In the genomic region with DNA sequence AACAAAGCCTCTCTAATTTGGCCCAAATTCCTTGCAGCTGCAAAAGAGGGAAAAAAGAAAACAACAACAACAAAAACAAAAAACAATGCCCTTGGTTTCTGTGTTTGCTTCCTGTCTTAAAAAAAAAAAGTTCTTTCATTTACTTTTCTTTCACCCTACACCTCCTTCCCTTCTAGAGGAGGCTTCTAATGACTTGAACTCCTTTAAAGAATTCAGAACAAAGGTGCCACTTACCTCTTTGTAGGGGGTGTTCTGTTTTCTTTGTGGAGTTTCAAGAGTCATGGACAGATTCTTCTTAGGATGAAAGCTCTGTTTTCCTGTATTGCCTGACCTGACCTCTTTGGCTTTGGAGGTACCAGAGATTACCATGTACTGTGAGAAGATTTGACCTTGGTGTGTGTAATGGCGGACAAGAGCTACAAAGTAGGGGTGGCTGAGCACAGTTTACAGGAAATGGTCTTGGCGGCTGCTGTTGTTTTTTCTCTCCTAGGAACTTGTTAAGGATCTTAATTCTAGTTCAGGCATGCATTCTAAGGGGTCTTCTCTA, we compare ENCODE assay signal across 1 cellular context.
A peak's percentile ranks its signal among the peaks of the same experiment; 100 is the strongest.
TF ChIP-seq lines count a peak whose summit lies in the region.

No MANE protein-coding gene starts in this region.

TF ChIP-seq in H1, 55 proteins besides CTCF, POLR2A, EP300 and RAD21:
- TF ChIP-seq BACH1 (IDR thresholded peaks at IDR 0.05; ENCODE audit: low read length), result no peak
- TF ChIP-seq SP4 (IDR thresholded peaks at IDR 0.05; ENCODE audit: low read length), result no peak
- TF ChIP-seq TBP (IDR thresholded peaks at IDR 0.05; ENCODE audit: low read depth, low read length), result no peak
- no peak for TF ChIP-seq SIN3A (conservative IDR thresholded peaks at IDR 0.05 in 1 of 2, IDR thresholded peaks at IDR 0.05 in 1 of 2; ENCODE audit: low read depth in 1 of 2, low read length in 2 of 2)
- TF ChIP-seq EZH2 (IDR thresholded peaks at IDR 0.05; ENCODE audit: low read depth, low read length, severe bottlenecking), result no peak
- TF ChIP-seq MAFK (IDR thresholded peaks at IDR 0.05; ENCODE audit: low read depth, low read length), result no peak
- no peak for TF ChIP-seq ZNF274 (IDR thresholded peaks at IDR 0.05; ENCODE audit: borderline replicate concordance, extremely low read depth, low read length)
- no peak for TF ChIP-seq FOSL1 (IDR thresholded peaks at IDR 0.05; ENCODE audit: insufficient read depth, low read depth, low read length)
- peak; percentile 59 for TF ChIP-seq YY1 (IDR thresholded peaks at IDR 0.05; ENCODE audit: low read depth, low read length)
- peak; percentile 43 for TF ChIP-seq NANOG (IDR thresholded peaks at IDR 0.05; ENCODE audit: insufficient read depth, low read depth, low read length, poor library complexity, severe bottlenecking)
- no peak for TF ChIP-seq TEAD4 (IDR thresholded peaks at IDR 0.05; ENCODE audit: low read depth, low read length)
- TF ChIP-seq JUND (IDR thresholded peaks at IDR 0.05; ENCODE audit: low read length), result no peak
- no peak for TF ChIP-seq CHD2 (IDR thresholded peaks at IDR 0.05; ENCODE audit: low read length)
- no peak for TF ChIP-seq TAF7 (optimal IDR thresholded peaks at IDR 0.05; ENCODE audit: borderline replicate concordance, low read depth, low read length)
